Comparison of ENCODE assay signal across 1 cellular context in the genomic region with DNA sequence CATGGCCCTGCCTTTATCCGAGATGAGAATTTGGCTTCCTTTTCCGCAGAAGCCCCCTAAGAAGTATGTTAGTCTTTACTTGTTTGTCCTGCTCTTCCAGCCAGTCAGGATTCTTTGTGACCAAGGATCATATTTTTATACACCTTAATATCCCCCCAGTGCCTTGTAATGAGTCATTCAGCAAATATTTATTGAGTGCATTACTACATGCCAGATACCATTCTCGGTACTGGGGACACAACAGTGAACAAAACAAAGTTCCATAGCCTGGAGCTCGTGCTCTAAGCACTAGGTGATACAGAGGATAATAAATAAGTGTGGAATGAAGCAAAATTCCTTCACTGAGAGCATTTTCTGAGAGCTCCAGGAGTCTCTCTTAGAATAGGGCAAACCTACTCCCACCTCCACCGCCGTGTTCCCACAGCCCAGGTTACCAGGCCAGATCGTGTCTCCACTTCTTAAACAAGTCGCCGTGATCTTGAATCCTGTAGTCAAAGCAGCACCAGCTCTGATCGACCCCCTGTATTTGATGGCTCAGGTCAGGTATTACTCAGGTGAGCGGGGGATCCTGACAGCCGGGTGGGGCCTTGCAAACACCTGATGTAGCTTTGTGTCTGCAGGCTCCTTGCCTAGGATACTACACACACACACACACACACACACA.
TF ChIP-seq lines count a peak whose summit lies in the region.

No MANE protein-coding gene starts in this region.

TF ChIP-seq in HepG2, 621 proteins besides CTCF, POLR2A, EP300 and RAD21:
- no peak for TF ChIP-seq GLI4 (CRISPR knock-in tag; IDR thresholded peaks at IDR 0.05; ENCODE audit: borderline replicate concordance)
- TF ChIP-seq, protein P1, sequence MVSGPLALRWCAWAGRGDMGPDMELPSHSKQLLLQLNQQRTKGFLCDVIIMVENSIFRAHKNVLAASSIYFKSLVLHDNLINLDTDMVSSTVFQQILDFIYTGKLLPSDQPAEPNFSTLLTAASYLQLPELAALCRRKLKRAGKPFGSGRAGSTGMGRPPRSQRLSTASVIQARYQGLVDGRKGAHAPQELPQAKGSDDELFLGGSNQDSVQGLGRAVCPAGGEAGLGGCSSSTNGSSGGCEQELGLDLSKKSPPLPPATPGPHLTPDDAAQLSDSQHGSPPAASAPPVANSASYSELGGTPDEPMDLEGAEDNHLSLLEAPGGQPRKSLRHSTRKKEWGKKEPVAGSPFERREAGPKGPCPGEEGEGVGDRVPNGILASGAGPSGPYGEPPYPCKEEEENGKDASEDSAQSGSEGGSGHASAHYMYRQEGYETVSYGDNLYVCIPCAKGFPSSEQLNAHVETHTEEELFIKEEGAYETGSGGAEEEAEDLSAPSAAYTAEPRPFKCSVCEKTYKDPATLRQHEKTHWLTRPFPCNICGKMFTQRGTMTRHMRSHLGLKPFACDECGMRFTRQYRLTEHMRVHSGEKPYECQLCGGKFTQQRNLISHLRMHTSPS (CRISPR knock-in tag; IDR thresholded peaks at IDR 0.05; ENCODE audit: low read depth) = no peak
- TF ChIP-seq, protein P2, sequence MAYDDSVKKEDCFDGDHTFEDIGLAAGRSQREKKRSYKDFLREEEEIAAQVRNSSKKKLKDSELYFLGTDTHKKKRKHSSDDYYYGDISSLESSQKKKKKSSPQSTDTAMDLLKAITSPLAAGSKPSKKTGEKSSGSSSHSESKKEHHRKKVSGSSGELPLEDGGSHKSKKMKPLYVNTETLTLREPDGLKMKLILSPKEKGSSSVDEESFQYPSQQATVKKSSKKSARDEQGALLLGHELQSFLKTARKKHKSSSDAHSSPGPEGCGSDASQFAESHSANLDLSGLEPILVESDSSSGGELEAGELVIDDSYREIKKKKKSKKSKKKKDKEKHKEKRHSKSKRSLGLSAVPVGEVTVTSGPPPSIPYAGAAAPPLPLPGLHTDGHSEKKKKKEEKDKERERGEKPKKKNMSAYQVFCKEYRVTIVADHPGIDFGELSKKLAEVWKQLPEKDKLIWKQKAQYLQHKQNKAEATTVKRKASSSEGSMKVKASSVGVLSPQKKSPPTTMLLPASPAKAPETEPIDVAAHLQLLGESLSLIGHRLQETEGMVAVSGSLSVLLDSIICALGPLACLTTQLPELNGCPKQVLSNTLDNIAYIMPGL (CRISPR knock-in tag; IDR thresholded peaks at IDR 0.05; ENCODE audit: borderline replicate concordance in 1 of 2, low read depth in 1 of 2) = 0 out of 4 replicates have a peak, but pooled peaks of 1 of the 2 experiments have one; percentile 10
- TF ChIP-seq NPAS2 (CRISPR knock-in tag; IDR thresholded peaks at IDR 0.05; ENCODE audit: borderline replicate concordance) = 0 out of 2 replicates have a peak, but pooled peaks have one; percentile 53
- TF ChIP-seq FOSL2 (CRISPR knock-in tag; IDR thresholded peaks at IDR 0.05) = peak; percentile 63
